ENCODE assay signal across 15 cellular contexts in genomic region chr19:2012941-2013682, GRCh38. TPM values are rescaled to one million over a fixed set of nuclear protein-coding genes. Genes with fewer than 3 reads are reported as not detected.
DNase-seq lines count a peak whose midpoint lies in the region; ATAC-seq and TF ChIP-seq lines count a peak whose summit lies in the region.
"Had no signal": no experiment of that assay in that cellular context is flagged by ENCODE, and none has a peak within 500 bp of the region (broad histone marks: within the 10 kb centered on the region; RNA-seq: fewer than 3 reads in every experiment).

No MANE protein-coding gene starts in this region.

- H3K4me3 Mint-ChIP-seq in Caco-2 (ENCODE audit: unreplicated experiment) (peak overlapping the region; percentile 66), nephron (peak overlapping the region; percentile 74 to 83 (median 81))
- peak overlapping the region; percentile 35 for H3K4me3 Mint-ChIP-seq in activated naive CD8-positive, alpha-beta T cell treated with anti-CD3 and anti-CD28 coated beads, Interleukin-2, amount 10 ng/mL, durations not matched to agents 7 days and 5 days

- no peak for ATAC-seq in activated naive CD8-positive, alpha-beta T cell treated with anti-CD3 and anti-CD28 coated beads, Interleukin-2, amount 10 ng/mL, durations not matched to agents 7 days and 5 days (ENCODE audit: low read depth)
- ATAC-seq in left lung = no peak
- ATAC-seq: activated CD8-positive, alpha-beta T cell treated with anti-CD3 and anti-CD28 coated beads for 36 hours; activated T-helper 17 cell treated with anti-CD3 and anti-CD28 coated beads, Interleukin-2, amount 50 U/mL, for 72 hours had no signal

- H3K9me3 ChIP-seq in AG04450 (ENCODE audit: control insufficient read depth, insufficient read depth, low read length) (peaks cover 4% of the 10 kb centered on the region; the same call in 1 of the 2 replicates), Caco-2 (no peaks in the 10 kb centered on the region), left lung (no peaks in the 10 kb centered on the region)

- H3K27ac Mint-ChIP-seq in Caco-2 (ENCODE audit: unreplicated experiment) (no peak overlapping the region), nephron (peak overlapping the region in 1 of 3 experiments; percentile 66)
- H3K27ac Mint-ChIP-seq in activated naive CD8-positive, alpha-beta T cell treated with anti-CD3 and anti-CD28 coated beads, Interleukin-2, amount 10 ng/mL, durations not matched to agents 7 days and 5 days = no peak overlapping the region
- H3K27ac Mint-ChIP-seq: activated CD8-positive, alpha-beta T cell treated with anti-CD3 and anti-CD28 coated beads for 36 hours; activated T-helper 17 cell treated with anti-CD3 and anti-CD28 coated beads, Interleukin-2, amount 50 U/mL, for 72 hours had no signal

- POLR2A ChIA-PET in AG04450 (lab: Yijun Ruan, JAX) (interaction anchor here (0.6 kb wide), 2 partner anchors 13 to 61 kb away, joined by 3 to 7 read pairs; no protein-coding TSS in a partner anchor), Caco-2 (lab: Charles Lee) (no interaction called here)
- POLR2A ChIA-PET in activated naive CD8-positive, alpha-beta T cell treated with anti-CD3 and anti-CD28 coated beads, Interleukin-2, amount 10 ng/mL, durations not matched to agents 7 days and 5 days (lab: Charles Lee) = no interaction called here

- BruUV-seq in Caco-2 (replicated peaks; lab: Mats Ljungman, UMichigan) = no TSS peak

- H3K36me3 Mint-ChIP-seq in Caco-2 (ENCODE audit: insufficient read depth, unreplicated experiment) (peaks cover 21% of the 10 kb centered on the region), nephron (ENCODE audit: low read depth) (peaks cover 26% of the 10 kb centered on the region)
- H3K36me3 Mint-ChIP-seq in activated naive CD8-positive, alpha-beta T cell treated with anti-CD3 and anti-CD28 coated beads, Interleukin-2, amount 10 ng/mL, durations not matched to agents 7 days and 5 days = peaks cover 16% of the 10 kb centered on the region

- H3K9me3 Mint-ChIP-seq in Caco-2 (ENCODE audit: unreplicated experiment) = no peaks in the 10 kb centered on the region
- no peaks in the 10 kb centered on the region for H3K9me3 Mint-ChIP-seq in activated naive CD8-positive, alpha-beta T cell treated with anti-CD3 and anti-CD28 coated beads, Interleukin-2, amount 10 ng/mL, durations not matched to agents 7 days and 5 days
- H3K9me3 Mint-ChIP-seq in nephron = no peaks in the 10 kb centered on the region
- H3K9me3 Mint-ChIP-seq: activated CD8-positive, alpha-beta T cell treated with anti-CD3 and anti-CD28 coated beads for 36 hours; activated T-helper 17 cell treated with anti-CD3 and anti-CD28 coated beads, Interleukin-2, amount 50 U/mL, for 72 hours had no signal

- H3K36me3 ChIP-seq in Caco-2 (ENCODE audit: control insufficient read depth, insufficient read depth, low read length) (no peaks in the 10 kb centered on the region), left lung (no peaks in the 10 kb centered on the region)
- H3K36me3 ChIP-seq: brain microvascular endothelial cell had no signal

- H3K4me1 Mint-ChIP-seq in Caco-2 (ENCODE audit: low read depth, unreplicated experiment) = no peaks in the 10 kb centered on the region
- H3K4me1 Mint-ChIP-seq in activated naive CD8-positive, alpha-beta T cell treated with anti-CD3 and anti-CD28 coated beads, Interleukin-2, amount 10 ng/mL, durations not matched to agents 7 days and 5 days = peaks cover 5% of the 10 kb centered on the region
- H3K4me1 Mint-ChIP-seq in nephron = no peaks in the 10 kb centered on the region
- H3K4me1 Mint-ChIP-seq: activated T-helper 17 cell treated with anti-CD3 and anti-CD28 coated beads, Interleukin-2, amount 50 U/mL, for 72 hours had no signal

- no peak overlapping the region for H3K27ac ChIP-seq in AG04450 (ENCODE audit: low read depth, low read length)
- H3K27ac ChIP-seq in left lung = no peak overlapping the region
- H3K27ac ChIP-seq: brain microvascular endothelial cell had no signal

- CTCF ChIA-PET in AG04450 (lab: Charles Lee) (no interaction called here), Caco-2 (lab: Charles Lee) (no interaction called here)

- H3K27me3 Mint-ChIP-seq in Caco-2 (ENCODE audit: insufficient read depth, unreplicated experiment) (no peaks in the 10 kb centered on the region), nephron (ENCODE audit: low read depth) (no peaks in the 10 kb centered on the region)
- no peaks in the 10 kb centered on the region for H3K27me3 Mint-ChIP-seq in activated naive CD8-positive, alpha-beta T cell treated with anti-CD3 and anti-CD28 coated beads, Interleukin-2, amount 10 ng/mL, durations not matched to agents 7 days and 5 days
- H3K27me3 Mint-ChIP-seq: activated CD8-positive, alpha-beta T cell treated with anti-CD3 and anti-CD28 coated beads for 36 hours; activated T-helper 17 cell treated with anti-CD3 and anti-CD28 coated beads, Interleukin-2, amount 50 U/mL, for 72 hours had no signal

- no peak for TF ChIP-seq CTCF in AG04450 (IDR thresholded peaks at IDR 0.05; ENCODE audit: low read depth, low read length)
- TF ChIP-seq CTCF in Caco-2 (IDR thresholded peaks at IDR 0.05; ENCODE audit: insufficient read depth in 1 of 2, low read depth in 1 of 2, low read length in 1 of 2, severe bottlenecking in 1 of 2, unreplicated experiment in 1 of 2) = no peak
- TF ChIP-seq CTCF in nephron (IDR thresholded peaks at IDR 0.05; ENCODE audit: unreplicated experiment in 3 of 3) = no peak
- TF ChIP-seq CTCF in left lung (IDR thresholded peaks at IDR 0.05) = no peak

- H3K4me3 ChIP-seq in AG04450 (ENCODE audit: low read depth, low read length) (peak overlapping the region; percentile 13; the same call in 1 of the 2 replicates), Caco-2 (ENCODE audit: low read depth, low read length) (no peak overlapping the region), left lung (no peak overlapping the region)

- no peak for DNase-seq in AG04450 (ENCODE audit: low read depth, low spot score)
- DNase-seq in Caco-2 = no peak
- no peak for DNase-seq in activated naive CD8-positive, alpha-beta T cell treated with anti-CD3 and anti-CD28 coated beads, Interleukin-2, amount 10 ng/mL, durations not matched to agents 7 days and 5 days
- DNase-seq in effector CD4-positive, alpha-beta T cell = no peak
- DNase-seq in left lung = no peak
- DNase-seq in AG08396 (ENCODE audit: low spot score) = no peak
- no peak for DNase-seq in NOMO-1 treated with DMSO at 0.1 percent for 48 hours (lab: John Stamatoyannopoulos, UW; ENCODE audit: unreplicated experiment)
- DNase-seq: activated CD8-positive, alpha-beta T cell treated with anti-CD3 and anti-CD28 coated beads for 36 hours; brain microvascular endothelial cell; C1 segment of cervical spinal cord; NCI-H2029; occipital lobe; T-helper 9 cell had no signal

- H3K4me1 ChIP-seq in Caco-2 = no peaks in the 10 kb centered on the region
- H3K4me1 ChIP-seq in left lung = peaks cover 0 to 11% of the 10 kb centered on the region in 2 donors

- intact Hi-C loops in Caco-2 (cut with micrococcal nuclease; ENCODE audit: unreplicated experiment) (no loop called here), left lung (cut with DNase I) (no loop called here)

- H3K27me3 ChIP-seq in AG04450 (ENCODE audit: control insufficient read depth, insufficient read depth, low read length) (no peaks in the 10 kb centered on the region), Caco-2 (replicated peaks; ENCODE audit: control insufficient read depth, insufficient read depth, low read length) (no peaks in the 10 kb centered on the region), left lung (no peaks in the 10 kb centered on the region)
- H3K27me3 ChIP-seq: brain microvascular endothelial cell had no signal

RNA-seq across cellular contexts. Expression of gene BTBD2, which starts 2.4 kb away (rescaled TPM):
- 25.5 and 46.5 TPM in 2 replicates for polyA plus RNA-seq in AG04450 (2011; rRNA removed)
- 40.2 and 52.4 TPM in 2 replicates for polyA minus RNA-seq in AG04450 (2011; rRNA and poly(A)+ RNA removed)
- total RNA-seq in Caco-2 (2022) = 47.0 and 52.2 TPM in 2 replicates
- 10 to 100 TPM; 55.0 to 61.4 TPM for total RNA-seq in activated naive CD8-positive, alpha-beta T cell treated with anti-CD3 and anti-CD28 coated beads, Interleukin-2, amount 10 ng/mL, durations not matched to agents 7 days and 5 days
- 10 to 100 TPM; 63.1 to 63.6 TPM for total RNA-seq in left lung

RNA-seq across cellular contexts. Expression of gene MKNK2, which starts 37.9 kb away (rescaled TPM):
- polyA plus RNA-seq in AG04450 (2011; rRNA removed) = 31.1 and 35.4 TPM in 2 replicates
- 41.6 and 56.5 TPM in 2 replicates for polyA minus RNA-seq in AG04450 (2011; rRNA and poly(A)+ RNA removed)
- 136 and 162 TPM in 2 replicates for total RNA-seq in Caco-2 (2022)
- total RNA-seq in activated naive CD8-positive, alpha-beta T cell treated with anti-CD3 and anti-CD28 coated beads, Interleukin-2, amount 10 ng/mL, durations not matched to agents 7 days and 5 days = 100 to 1,000 TPM; 319 to 341 TPM
- total RNA-seq in left lung = 100 to 1,000 TPM; 238 to 291 TPM
